8 cellular contexts compared by ENCODE assay signal in the genomic region with DNA sequence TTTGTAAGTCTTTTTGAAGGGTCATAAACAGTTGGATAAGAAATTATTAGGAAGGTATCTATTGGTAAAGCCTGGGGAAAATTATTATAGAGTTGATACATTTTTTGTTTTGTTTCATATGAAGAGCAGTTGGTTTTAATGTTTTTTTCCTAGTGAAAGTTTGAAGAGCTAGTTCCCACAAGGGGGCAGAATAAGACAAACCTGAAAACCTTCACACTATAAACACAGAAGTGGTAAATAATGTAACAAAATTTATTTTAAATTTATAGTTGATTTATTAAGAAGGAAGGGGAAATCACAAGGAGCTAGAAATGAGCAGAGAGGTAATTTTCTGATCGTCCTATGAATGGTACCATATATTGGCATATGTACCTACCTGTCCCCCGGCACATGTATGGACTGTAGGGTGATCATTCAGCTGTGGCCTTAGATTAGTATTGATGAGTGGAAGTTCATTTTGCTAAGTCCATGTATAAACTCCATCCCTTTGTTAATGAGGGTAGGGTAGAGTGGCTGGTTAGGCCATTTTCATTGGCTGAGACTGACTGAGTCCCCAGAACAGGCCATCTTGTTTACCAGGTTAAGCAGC.
A peak's percentile ranks its signal among the peaks of the same experiment; 100 is the strongest.
DNase-seq lines count a peak whose midpoint lies in the region; ATAC-seq, FAIRE-seq and TF ChIP-seq lines count a peak whose summit lies in the region.

No MANE protein-coding gene starts in this region.

- H3K4me1 Mint-ChIP-seq in activated CD4-positive, alpha-beta T cell treated with anti-CD3 and anti-CD28 coated beads, Interleukin-2, amount 10 ng/mL, durations not matched to agents 24 days and 14 days: no peaks in the 10 kb centered on the region

- no peak overlapping the region for H3K27ac Mint-ChIP-seq in activated CD4-positive, alpha-beta T cell treated with anti-CD3 and anti-CD28 coated beads, Interleukin-2, amount 10 ng/mL, durations not matched to agents 24 days and 14 days

- WGBS in esophagus squamous epithelium, 2 donors: 86 to 89% methylated on average over 2 of the region's 2 CpGs
- 85 to 88% (median 88%) methylated on average over 2 of the region's 2 CpGs for WGBS in small intestine, 3 donors

- H3K27me3 Mint-ChIP-seq in activated CD4-positive, alpha-beta T cell treated with anti-CD3 and anti-CD28 coated beads, Interleukin-2, amount 10 ng/mL, durations not matched to agents 24 days and 14 days: peaks cover 3% of the 10 kb centered on the region

- intact Hi-C loops in PC-3 (cut with micrococcal nuclease): loop anchor here (1.0 to 10.0 kb wide), 5 partner anchors 88 to 408 kb away; no protein-coding TSS in a partner anchor
- intact Hi-C loops in esophagus squamous epithelium (cut with DNase I): no loop called here
- intact Hi-C loops in activated CD4-positive, alpha-beta T cell treated with anti-CD3 and anti-CD28 coated beads, Interleukin-2, amount 10 ng/mL, durations not matched to agents 24 days and 14 days (cut with micrococcal nuclease): loop anchor here (2.0 kb wide), 1 partner anchor 324 kb away; no protein-coding TSS in a partner anchor

- no peak overlapping the region for H3K4me2 ChIP-seq in PC-3 (ENCODE audit: low read length)

- no peak for FAIRE-seq in small intestine (lab: Jason Lieb, UNC)

- no TSS peak for BruUV-seq in PC-3 (replicated peaks; lab: Mats Ljungman, UMichigan)

- H3K4me3 ChIP-seq in PC-3 (ENCODE audit: low read length) (no peak overlapping the region), esophagus squamous epithelium (no peak overlapping the region), small intestine (ENCODE audit: low read depth in 1 of 2, low read length in 2 of 2) (no peak overlapping the region)

- H3K36me3 ChIP-seq in PC-3 (ENCODE audit: low read depth, low read length) (no peaks in the 10 kb centered on the region), esophagus squamous epithelium (no peaks in the 10 kb centered on the region), small intestine (ENCODE audit: control insufficient read depth in 2 of 2, insufficient read depth in 2 of 2, low read length in 2 of 2) (no peaks in the 10 kb centered on the region)

- no peak overlapping the region for H2AFZ ChIP-seq in PC-3 (ENCODE audit: low read length)

- no peak overlapping the region for H3K4me3 Mint-ChIP-seq in activated CD4-positive, alpha-beta T cell treated with anti-CD3 and anti-CD28 coated beads, Interleukin-2, amount 10 ng/mL, durations not matched to agents 24 days and 14 days

- TF ChIP-seq CTCF in PC-3 (conservative IDR thresholded peaks at IDR 0.05; ENCODE audit: low read depth, low read length) (peak; percentile 77), esophagus squamous epithelium (IDR thresholded peaks at IDR 0.05) (peak in 4 of 6 experiments; percentile 28 to 51 (median 38))

- peak; percentile 6 for DNase-seq in NCI-H510A treated with DMSO at 0.1 percent for 48 hours (lab: John Stamatoyannopoulos, UW)
- DNase-seq in NCI-H510A (lab: John Stamatoyannopoulos, UW): no peak
- peak; percentile 58 for DNase-seq in PC-3
- no peak for DNase-seq in esophagus squamous epithelium (lab: John Stamatoyannopoulos, UW)
- peak; percentile 14 for DNase-seq in small intestine
- no peak for DNase-seq in activated CD4-positive, alpha-beta T cell treated with anti-CD3 and anti-CD28 coated beads, Interleukin-2, amount 10 ng/mL, durations not matched to agents 24 days and 14 days

- CTCF ChIA-PET in PC-3 (lab: Charles Lee): interaction anchor here (0.6 to 1.7 kb wide), 9 partner anchors 31 to 379 kb away, joined by 3 to 38 read pairs (median 4); no protein-coding TSS in a partner anchor

- H3K9me3 ChIP-seq in PC-3 (ENCODE audit: low read length): no peaks in the 10 kb centered on the region
- H3K9me3 ChIP-seq in esophagus squamous epithelium: no peaks in the 10 kb centered on the region
- no peaks in the 10 kb centered on the region for H3K9me3 ChIP-seq in small intestine (ENCODE audit: control insufficient read depth, low read depth)

- ATAC-seq in PC-3 (peak; percentile 28; the same call in 1 of the 2 replicates), HG03097 (IDR thresholded peaks at IDR 0.05; ENCODE audit: low FRiP score, unreplicated experiment) (no peak), GM19035 (IDR thresholded peaks at IDR 0.05; ENCODE audit: unreplicated experiment) (no peak)

- H3F3A ChIP-seq in PC-3 (ENCODE audit: low read length, unreplicated experiment): no peaks in the 10 kb centered on the region

- POLR2A ChIA-PET in PC-3 (lab: Charles Lee; ENCODE audit: unreplicated experiment): no interaction called here

- no peak for TF ChIP-seq POLR2A in esophagus squamous epithelium (IDR thresholded peaks at IDR 0.05)

- H3K27me3 ChIP-seq in PC-3 (ENCODE audit: low read length) (no peaks in the 10 kb centered on the region), esophagus squamous epithelium (no peaks in the 10 kb centered on the region), small intestine (ENCODE audit: control insufficient read depth in 2 of 2, insufficient read depth in 2 of 2, low read length in 2 of 2) (no peaks in the 10 kb centered on the region)

- no peak overlapping the region for H3K9ac ChIP-seq in PC-3 (ENCODE audit: low read length)

- no peaks in the 10 kb centered on the region for H3K9me2 ChIP-seq in PC-3 (replicated peaks; ENCODE audit: low read length)

- H3K4me1 ChIP-seq in PC-3 (ENCODE audit: insufficient read depth, low read length) (peaks cover 4% of the 10 kb centered on the region; the same call in 1 of the 2 replicates), esophagus squamous epithelium (peaks cover 0 to 22% (median 6%) of the 10 kb centered on the region in 3 donors), small intestine (ENCODE audit: control insufficient read depth in 2 of 2, insufficient read depth in 1 of 2, low read depth in 1 of 2, low read length in 1 of 2) (no peaks in the 10 kb centered on the region)

- H3K27ac ChIP-seq in PC-3 (ENCODE audit: low read length) (no peak overlapping the region), esophagus squamous epithelium (no peak overlapping the region), small intestine (ENCODE audit: low read depth in 1 of 2, low read length in 1 of 2) (no peak overlapping the region)

- no peaks in the 10 kb centered on the region for H4K20me1 ChIP-seq in PC-3 (ENCODE audit: low read length)

- no peaks in the 10 kb centered on the region for H3K79me2 ChIP-seq in PC-3 (ENCODE audit: low read length)

- no peaks in the 10 kb centered on the region for H3K36me3 Mint-ChIP-seq in activated CD4-positive, alpha-beta T cell treated with anti-CD3 and anti-CD28 coated beads, Interleukin-2, amount 10 ng/mL, durations not matched to agents 24 days and 14 days (ENCODE audit: low read depth)

- peaks cover 4% of the 10 kb centered on the region for H3K9me3 Mint-ChIP-seq in activated CD4-positive, alpha-beta T cell treated with anti-CD3 and anti-CD28 coated beads, Interleukin-2, amount 10 ng/mL, durations not matched to agents 24 days and 14 days

Comparison
In these comparisons a context has a peak if more than half of its experiments do, and no peak if none do; other contexts are left out.
1. DNase-seq: peak in NCI-H510A treated with DMSO at 0.1 percent for 48 hours (single experiment), PC-3 (single experiment) and small intestine (single experiment); none in NCI-H510A (single experiment), esophagus squamous epithelium (single experiment) and activated CD4-positive, alpha-beta T cell treated with anti-CD3 and anti-CD28 coated beads, Interleukin-2, amount 10 ng/mL, durations not matched to agents 24 days and 14 days (single experiment).